1 cellular context compared by ENCODE assay signal in genomic region chr11:129592191-129592590, GRCh38.
TF ChIP-seq lines count a peak whose summit lies in the region.

No MANE protein-coding gene starts in this region.

TF ChIP-seq in H1, 55 proteins besides CTCF, POLR2A, EP300 and RAD21 (continued from another document):
- no peak for TF ChIP-seq TCF12 (IDR thresholded peaks at IDR 0.05; ENCODE audit: low read depth, low read length)
TF ChIP-seq in H1: peak in this region for 0.
